1 cellular context compared by ENCODE assay signal in genomic region chr7:140696679-140697446, GRCh38.
TF ChIP-seq lines count a peak whose summit lies in the region.

Gene NDUFB2, plus strand, starts transcription at chr7:140696708. Its CDS starts 37 bp downstream, at chr7:140696745.

TF ChIP-seq in HepG2, 621 proteins besides CTCF, POLR2A, EP300 and RAD21 (continued from another document and continues in another):
- TF ChIP-seq HNF1A (IDR thresholded peaks at IDR 0.05; ENCODE audit: low read depth) (no peak), HNF1A (CRISPR knock-in tag; IDR thresholded peaks at IDR 0.05; ENCODE audit: borderline replicate concordance) (peak; percentile 63; the same call in 1 of the 2 replicates), YEATS4 (CRISPR knock-in tag; IDR thresholded peaks at IDR 0.05; ENCODE audit: borderline replicate concordance) (peak; percentile 96), ZNF253 (CRISPR knock-in tag; IDR thresholded peaks at IDR 0.05; ENCODE audit: borderline replicate concordance) (no peak), HOXA9 (CRISPR knock-in tag; IDR thresholded peaks at IDR 0.05; ENCODE audit: borderline replicate concordance) (no peak), ZNF569 (CRISPR knock-in tag; IDR thresholded peaks at IDR 0.05; ENCODE audit: borderline replicate concordance) (no peak), ZNF138 (CRISPR knock-in tag; IDR thresholded peaks at IDR 0.05; ENCODE audit: low read depth) (peak; percentile 82; the same call in 1 of the 2 replicates), ZFP37 (CRISPR knock-in tag; IDR thresholded peaks at IDR 0.05; ENCODE audit: borderline replicate concordance) (no peak), KAT2B (IDR thresholded peaks at IDR 0.05; ENCODE audit: borderline replicate concordance, low read depth, low read length) (no peak), SUZ12 (IDR thresholded peaks at IDR 0.05; ENCODE audit: low read depth, low read length) (peak; percentile 41; the same call in 1 of the 2 replicates), ATAD3A (CRISPR knock-in tag; IDR thresholded peaks at IDR 0.05) (no peak), THAP7 (CRISPR knock-in tag; IDR thresholded peaks at IDR 0.05) (peak; percentile 92; the same call in 1 of the 2 replicates), SRY (CRISPR knock-in tag; IDR thresholded peaks at IDR 0.05) (peak; percentile 77), ZNF350 (CRISPR knock-in tag; IDR thresholded peaks at IDR 0.05; ENCODE audit: borderline replicate concordance, low read depth) (peak; percentile 89), RFXANK (CRISPR knock-in tag; IDR thresholded peaks at IDR 0.05) (no peak), RELA (CRISPR knock-in tag; IDR thresholded peaks at IDR 0.05) (no peak), SP4 (CRISPR knock-in tag; IDR thresholded peaks at IDR 0.05) (peak; percentile 66), KDM4B (CRISPR knock-in tag; IDR thresholded peaks at IDR 0.05) (no peak; the same call in none of the 2 replicates), ATF2 (CRISPR knock-in tag; IDR thresholded peaks at IDR 0.05) (peak; percentile 39; the same call in 1 of the 2 replicates), KLF11 (CRISPR knock-in tag; IDR thresholded peaks at IDR 0.05) (0 out of 2 replicates have a peak, but pooled peaks have one; percentile 50), KDM3A (CRISPR knock-in tag; IDR thresholded peaks at IDR 0.05; ENCODE audit: low read depth) (peak; percentile 36; the same call in 1 of the 2 replicates), MAFG (CRISPR knock-in tag; IDR thresholded peaks at IDR 0.05) (no peak), KMT2B (CRISPR knock-in tag; IDR thresholded peaks at IDR 0.05) (peak; percentile 87), ZNF335 (CRISPR knock-in tag; IDR thresholded peaks at IDR 0.05) (peak; percentile 95), NFYC (CRISPR knock-in tag; IDR thresholded peaks at IDR 0.05) (no peak), CHD2 (IDR thresholded peaks at IDR 0.05; ENCODE audit: low read depth, low read length) (no peak), BCL6 (CRISPR knock-in tag; IDR thresholded peaks at IDR 0.05) (no peak)
- TF ChIP-seq, protein P1, sequence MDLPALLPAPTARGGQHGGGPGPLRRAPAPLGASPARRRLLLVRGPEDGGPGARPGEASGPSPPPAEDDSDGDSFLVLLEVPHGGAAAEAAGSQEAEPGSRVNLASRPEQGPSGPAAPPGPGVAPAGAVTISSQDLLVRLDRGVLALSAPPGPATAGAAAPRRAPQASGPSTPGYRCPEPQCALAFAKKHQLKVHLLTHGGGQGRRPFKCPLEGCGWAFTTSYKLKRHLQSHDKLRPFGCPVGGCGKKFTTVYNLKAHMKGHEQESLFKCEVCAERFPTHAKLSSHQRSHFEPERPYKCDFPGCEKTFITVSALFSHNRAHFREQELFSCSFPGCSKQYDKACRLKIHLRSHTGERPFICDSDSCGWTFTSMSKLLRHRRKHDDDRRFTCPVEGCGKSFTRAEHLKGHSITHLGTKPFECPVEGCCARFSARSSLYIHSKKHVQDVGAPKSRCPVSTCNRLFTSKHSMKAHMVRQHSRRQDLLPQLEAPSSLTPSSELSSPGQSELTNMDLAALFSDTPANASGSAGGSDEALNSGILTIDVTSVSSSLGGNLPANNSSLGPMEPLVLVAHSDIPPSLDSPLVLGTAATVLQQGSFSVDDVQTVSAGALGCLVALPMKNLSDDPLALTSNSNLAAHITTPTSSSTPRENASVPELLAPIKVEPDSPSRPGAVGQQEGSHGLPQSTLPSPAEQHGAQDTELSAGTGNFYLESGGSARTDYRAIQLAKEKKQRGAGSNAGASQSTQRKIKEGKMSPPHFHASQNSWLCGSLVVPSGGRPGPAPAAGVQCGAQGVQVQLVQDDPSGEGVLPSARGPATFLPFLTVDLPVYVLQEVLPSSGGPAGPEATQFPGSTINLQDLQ (CRISPR knock-in tag; IDR thresholded peaks at IDR 0.05), result no peak; the same call in 1 of the 2 replicates
- TF ChIP-seq, protein P2, sequence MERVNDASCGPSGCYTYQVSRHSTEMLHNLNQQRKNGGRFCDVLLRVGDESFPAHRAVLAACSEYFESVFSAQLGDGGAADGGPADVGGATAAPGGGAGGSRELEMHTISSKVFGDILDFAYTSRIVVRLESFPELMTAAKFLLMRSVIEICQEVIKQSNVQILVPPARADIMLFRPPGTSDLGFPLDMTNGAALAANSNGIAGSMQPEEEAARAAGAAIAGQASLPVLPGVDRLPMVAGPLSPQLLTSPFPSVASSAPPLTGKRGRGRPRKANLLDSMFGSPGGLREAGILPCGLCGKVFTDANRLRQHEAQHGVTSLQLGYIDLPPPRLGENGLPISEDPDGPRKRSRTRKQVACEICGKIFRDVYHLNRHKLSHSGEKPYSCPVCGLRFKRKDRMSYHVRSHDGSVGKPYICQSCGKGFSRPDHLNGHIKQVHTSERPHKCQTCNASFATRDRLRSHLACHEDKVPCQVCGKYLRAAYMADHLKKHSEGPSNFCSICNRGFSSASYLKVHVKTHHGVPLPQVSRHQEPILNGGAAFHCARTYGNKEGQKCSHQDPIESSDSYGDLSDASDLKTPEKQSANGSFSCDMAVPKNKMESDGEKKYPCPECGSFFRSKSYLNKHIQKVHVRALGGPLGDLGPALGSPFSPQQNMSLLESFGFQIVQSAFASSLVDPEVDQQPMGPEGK (CRISPR knock-in tag; IDR thresholded peaks at IDR 0.05), result peak; percentile 50
- TF ChIP-seq, protein P3, sequence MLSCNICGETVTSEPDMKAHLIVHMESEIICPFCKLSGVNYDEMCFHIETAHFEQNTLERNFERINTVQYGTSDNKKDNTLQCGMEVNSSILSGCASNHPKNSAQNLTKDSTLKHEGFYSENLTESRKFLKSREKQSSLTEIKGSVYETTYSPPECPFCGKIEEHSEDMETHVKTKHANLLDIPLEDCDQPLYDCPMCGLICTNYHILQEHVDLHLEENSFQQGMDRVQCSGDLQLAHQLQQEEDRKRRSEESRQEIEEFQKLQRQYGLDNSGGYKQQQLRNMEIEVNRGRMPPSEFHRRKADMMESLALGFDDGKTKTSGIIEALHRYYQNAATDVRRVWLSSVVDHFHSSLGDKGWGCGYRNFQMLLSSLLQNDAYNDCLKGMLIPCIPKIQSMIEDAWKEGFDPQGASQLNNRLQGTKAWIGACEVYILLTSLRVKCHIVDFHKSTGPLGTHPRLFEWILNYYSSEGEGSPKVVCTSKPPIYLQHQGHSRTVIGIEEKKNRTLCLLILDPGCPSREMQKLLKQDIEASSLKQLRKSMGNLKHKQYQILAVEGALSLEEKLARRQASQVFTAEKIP (CRISPR knock-in tag; IDR thresholded peaks at IDR 0.05; ENCODE audit: borderline replicate concordance), result no peak
- TF ChIP-seq, protein P4, sequence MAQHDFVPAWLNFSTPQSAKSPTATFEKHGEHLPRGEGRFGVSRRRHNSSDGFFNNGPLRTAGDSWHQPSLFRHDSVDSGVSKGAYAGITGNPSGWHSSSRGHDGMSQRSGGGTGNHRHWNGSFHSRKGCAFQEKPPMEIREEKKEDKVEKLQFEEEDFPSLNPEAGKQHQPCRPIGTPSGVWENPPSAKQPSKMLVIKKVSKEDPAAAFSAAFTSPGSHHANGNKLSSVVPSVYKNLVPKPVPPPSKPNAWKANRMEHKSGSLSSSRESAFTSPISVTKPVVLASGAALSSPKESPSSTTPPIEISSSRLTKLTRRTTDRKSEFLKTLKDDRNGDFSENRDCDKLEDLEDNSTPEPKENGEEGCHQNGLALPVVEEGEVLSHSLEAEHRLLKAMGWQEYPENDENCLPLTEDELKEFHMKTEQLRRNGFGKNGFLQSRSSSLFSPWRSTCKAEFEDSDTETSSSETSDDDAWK (CRISPR knock-in tag; IDR thresholded peaks at IDR 0.05), result no peak
- TF ChIP-seq, protein P5, sequence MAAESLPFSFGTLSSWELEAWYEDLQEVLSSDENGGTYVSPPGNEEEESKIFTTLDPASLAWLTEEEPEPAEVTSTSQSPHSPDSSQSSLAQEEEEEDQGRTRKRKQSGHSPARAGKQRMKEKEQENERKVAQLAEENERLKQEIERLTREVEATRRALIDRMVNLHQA (CRISPR knock-in tag; IDR thresholded peaks at IDR 0.05), result no peak
- TF ChIP-seq, protein P6, sequence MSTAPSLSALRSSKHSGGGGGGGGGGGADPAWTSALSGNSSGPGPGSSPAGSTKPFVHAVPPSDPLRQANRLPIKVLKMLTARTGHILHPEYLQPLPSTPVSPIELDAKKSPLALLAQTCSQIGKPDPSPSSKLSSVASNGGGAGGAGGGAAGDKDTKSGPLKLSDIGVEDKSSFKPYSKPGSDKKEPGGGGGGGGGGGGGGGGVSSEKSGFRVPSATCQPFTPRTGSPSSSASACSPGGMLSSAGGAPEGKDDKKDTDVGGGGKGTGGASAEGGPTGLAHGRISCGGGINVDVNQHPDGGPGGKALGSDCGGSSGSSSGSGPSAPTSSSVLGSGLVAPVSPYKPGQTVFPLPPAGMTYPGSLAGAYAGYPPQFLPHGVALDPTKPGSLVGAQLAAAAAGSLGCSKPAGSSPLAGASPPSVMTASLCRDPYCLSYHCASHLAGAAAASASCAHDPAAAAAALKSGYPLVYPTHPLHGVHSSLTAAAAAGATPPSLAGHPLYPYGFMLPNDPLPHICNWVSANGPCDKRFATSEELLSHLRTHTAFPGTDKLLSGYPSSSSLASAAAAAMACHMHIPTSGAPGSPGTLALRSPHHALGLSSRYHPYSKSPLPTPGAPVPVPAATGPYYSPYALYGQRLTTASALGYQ (CRISPR knock-in tag; IDR thresholded peaks at IDR 0.05), result no peak
- TF ChIP-seq, protein P7, sequence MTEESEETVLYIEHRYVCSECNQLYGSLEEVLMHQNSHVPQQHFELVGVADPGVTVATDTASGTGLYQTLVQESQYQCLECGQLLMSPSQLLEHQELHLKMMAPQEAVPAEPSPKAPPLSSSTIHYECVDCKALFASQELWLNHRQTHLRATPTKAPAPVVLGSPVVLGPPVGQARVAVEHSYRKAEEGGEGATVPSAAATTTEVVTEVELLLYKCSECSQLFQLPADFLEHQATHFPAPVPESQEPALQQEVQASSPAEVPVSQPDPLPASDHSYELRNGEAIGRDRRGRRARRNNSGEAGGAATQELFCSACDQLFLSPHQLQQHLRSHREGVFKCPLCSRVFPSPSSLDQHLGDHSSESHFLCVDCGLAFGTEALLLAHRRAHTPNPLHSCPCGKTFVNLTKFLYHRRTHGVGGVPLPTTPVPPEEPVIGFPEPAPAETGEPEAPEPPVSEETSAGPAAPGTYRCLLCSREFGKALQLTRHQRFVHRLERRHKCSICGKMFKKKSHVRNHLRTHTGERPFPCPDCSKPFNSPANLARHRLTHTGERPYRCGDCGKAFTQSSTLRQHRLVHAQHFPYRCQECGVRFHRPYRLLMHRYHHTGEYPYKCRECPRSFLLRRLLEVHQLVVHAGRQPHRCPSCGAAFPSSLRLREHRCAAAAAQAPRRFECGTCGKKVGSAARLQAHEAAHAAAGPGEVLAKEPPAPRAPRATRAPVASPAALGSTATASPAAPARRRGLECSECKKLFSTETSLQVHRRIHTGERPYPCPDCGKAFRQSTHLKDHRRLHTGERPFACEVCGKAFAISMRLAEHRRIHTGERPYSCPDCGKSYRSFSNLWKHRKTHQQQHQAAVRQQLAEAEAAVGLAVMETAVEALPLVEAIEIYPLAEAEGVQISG (CRISPR knock-in tag; IDR thresholded peaks at IDR 0.05), result peak; percentile 93
- TF ChIP-seq, protein P8, sequence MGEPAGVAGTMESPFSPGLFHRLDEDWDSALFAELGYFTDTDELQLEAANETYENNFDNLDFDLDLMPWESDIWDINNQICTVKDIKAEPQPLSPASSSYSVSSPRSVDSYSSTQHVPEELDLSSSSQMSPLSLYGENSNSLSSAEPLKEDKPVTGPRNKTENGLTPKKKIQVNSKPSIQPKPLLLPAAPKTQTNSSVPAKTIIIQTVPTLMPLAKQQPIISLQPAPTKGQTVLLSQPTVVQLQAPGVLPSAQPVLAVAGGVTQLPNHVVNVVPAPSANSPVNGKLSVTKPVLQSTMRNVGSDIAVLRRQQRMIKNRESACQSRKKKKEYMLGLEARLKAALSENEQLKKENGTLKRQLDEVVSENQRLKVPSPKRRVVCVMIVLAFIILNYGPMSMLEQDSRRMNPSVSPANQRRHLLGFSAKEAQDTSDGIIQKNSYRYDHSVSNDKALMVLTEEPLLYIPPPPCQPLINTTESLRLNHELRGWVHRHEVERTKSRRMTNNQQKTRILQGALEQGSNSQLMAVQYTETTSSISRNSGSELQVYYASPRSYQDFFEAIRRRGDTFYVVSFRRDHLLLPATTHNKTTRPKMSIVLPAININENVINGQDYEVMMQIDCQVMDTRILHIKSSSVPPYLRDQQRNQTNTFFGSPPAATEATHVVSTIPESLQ (CRISPR knock-in tag; conservative IDR thresholded peaks at IDR 0.05), result no peak
